Comparison of ENCODE assay signal across 22 cellular contexts in the genomic region with DNA sequence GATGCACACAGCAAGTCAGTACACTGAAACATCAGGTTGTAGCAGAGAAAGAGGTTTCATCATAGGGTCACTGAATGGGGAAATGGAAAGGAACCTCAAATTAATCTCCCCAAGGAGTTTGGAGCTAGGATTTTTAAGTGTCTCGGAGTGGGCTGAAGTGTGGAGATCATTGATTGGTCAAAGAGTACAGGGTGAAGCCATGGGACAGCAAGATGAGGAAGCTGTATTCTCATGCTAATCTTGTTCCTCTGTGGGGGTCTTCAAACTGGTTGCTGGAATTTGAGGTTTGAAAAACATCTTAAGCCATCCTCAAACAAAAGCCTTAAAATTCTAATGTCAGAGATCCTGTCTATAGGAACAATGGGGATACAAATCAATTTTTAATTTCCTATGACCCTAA.
"Had no signal": no experiment of that assay in that cellular context is flagged by ENCODE, and none has a peak within 500 bp of the region (broad histone marks: within the 10 kb centered on the region; RNA-seq: fewer than 3 reads in every experiment).

No MANE protein-coding gene starts in this region.

- H3K4me3 ChIP-seq: adrenal gland, breast epithelium, PC-9 had no signal

- H3K9ac ChIP-seq: KMS-11 had no signal

- DNase-seq: activated CD4-positive, alpha-beta memory T cell treated with anti-CD3 and anti-CD28 coated beads, Interleukin-2, amount 10 ng/mL, durations not matched to agents 7 days and 5 days; activated CD4-positive, alpha-beta T cell treated with anti-CD3 and anti-CD28 coated beads, Interleukin-2, amount 50 U/mL, for 1 hour; activated gamma-delta T cell treated with Interleukin-2 at 50 U/mL for 16 hours; activated naive CD4-positive, alpha-beta T cell treated with anti-CD3 and anti-CD28 coated beads, Interleukin-2, amount 50 U/mL, for 16 hours; activated naive CD8-positive, alpha-beta T cell treated with anti-CD3 and anti-CD28 coated beads, Interleukin-2, amount 10 ng/mL, durations not matched to agents 7 days and 5 days; activated T-cell treated with anti-CD3 and anti-CD28 coated beads for 4 hours; activated T-cell treated with anti-CD3 and anti-CD28 coated beads, Interleukin-2, amount 50 U/mL, for 48 hours; adrenal gland; anterior cingulate cortex; caudate nucleus; MV-4-11; NCI-H1092 treated with DMSO at 0.1 percent for 48 hours; NCI-H1436; NCI-H187; NCI-H2081; NCI-H524; PC-9; SHP77 treated with DMSO at 0.1 percent for 48 hours had no signal

- H2AFZ ChIP-seq: PC-9 had no signal

- H3K4me2 ChIP-seq: KMS-11, PC-9 had no signal

- H3K9me3 ChIP-seq: adrenal gland, breast epithelium had no signal

- H3K27me3 Mint-ChIP-seq: activated CD4-positive, alpha-beta memory T cell treated with anti-CD3 and anti-CD28 coated beads, Interleukin-2, amount 10 ng/mL, durations not matched to agents 7 days and 5 days; activated naive CD8-positive, alpha-beta T cell treated with anti-CD3 and anti-CD28 coated beads, Interleukin-2, amount 10 ng/mL, durations not matched to agents 7 days and 5 days had no signal

- H3K36me3 Mint-ChIP-seq: activated naive CD8-positive, alpha-beta T cell treated with anti-CD3 and anti-CD28 coated beads, Interleukin-2, amount 10 ng/mL, durations not matched to agents 7 days and 5 days had no signal

- H3K27ac ChIP-seq: adrenal gland, breast epithelium, KMS-11, PC-9 had no signal

- H3K4me1 Mint-ChIP-seq: activated CD4-positive, alpha-beta memory T cell treated with anti-CD3 and anti-CD28 coated beads, Interleukin-2, amount 10 ng/mL, durations not matched to agents 7 days and 5 days; activated naive CD8-positive, alpha-beta T cell treated with anti-CD3 and anti-CD28 coated beads, Interleukin-2, amount 10 ng/mL, durations not matched to agents 7 days and 5 days had no signal

- H3K36me3 ChIP-seq: adrenal gland, breast epithelium had no signal

- H3K4me3 Mint-ChIP-seq: activated CD4-positive, alpha-beta memory T cell treated with anti-CD3 and anti-CD28 coated beads, Interleukin-2, amount 10 ng/mL, durations not matched to agents 7 days and 5 days; activated naive CD8-positive, alpha-beta T cell treated with anti-CD3 and anti-CD28 coated beads, Interleukin-2, amount 10 ng/mL, durations not matched to agents 7 days and 5 days; T-helper 1 cell treated with Interleukin-12 subunit alpha and Interleukin-12 subunit beta and Interleukin-4 antibody, amounts not matched to agents 30 μg/mL and 1 μg/mL, for 36 hours had no signal

- H3K27ac Mint-ChIP-seq: activated CD4-positive, alpha-beta memory T cell treated with anti-CD3 and anti-CD28 coated beads, Interleukin-2, amount 10 ng/mL, durations not matched to agents 7 days and 5 days; activated naive CD8-positive, alpha-beta T cell treated with anti-CD3 and anti-CD28 coated beads, Interleukin-2, amount 10 ng/mL, durations not matched to agents 7 days and 5 days; activated T-helper 2 cell treated with anti-CD3 and anti-CD28 coated beads, Interferon-gamma antibody, Interleukin-2, Interleukin-4, amounts not matched to agents 10 μg/mL and 5 μg/mL and 100 μg/mL, durations not matched to agents 14 hours and 24 hours and 36 hours; T-helper 1 cell treated with Interleukin-12 subunit alpha and Interleukin-12 subunit beta and Interleukin-4 antibody, amounts not matched to agents 30 μg/mL and 1 μg/mL, for 36 hours had no signal

- H3K4me1 ChIP-seq: adrenal gland, breast epithelium had no signal

- H3K9me3 Mint-ChIP-seq: activated CD4-positive, alpha-beta memory T cell treated with anti-CD3 and anti-CD28 coated beads, Interleukin-2, amount 10 ng/mL, durations not matched to agents 7 days and 5 days; activated naive CD8-positive, alpha-beta T cell treated with anti-CD3 and anti-CD28 coated beads, Interleukin-2, amount 10 ng/mL, durations not matched to agents 7 days and 5 days; activated T-helper 2 cell treated with anti-CD3 and anti-CD28 coated beads, Interferon-gamma antibody, Interleukin-2, Interleukin-4, amounts not matched to agents 10 μg/mL and 5 μg/mL and 100 μg/mL, durations not matched to agents 14 hours and 24 hours and 36 hours; T-helper 1 cell treated with Interleukin-12 subunit alpha and Interleukin-12 subunit beta and Interleukin-4 antibody, amounts not matched to agents 30 μg/mL and 1 μg/mL, for 36 hours had no signal
